Comparison of ENCODE assay signal across 23 cellular contexts in genomic region chr5:73007051-73007450, GRCh38.
"Had no signal": no experiment of that assay in that cellular context is flagged by ENCODE, and none has a peak within 500 bp of the region (broad histone marks: within the 10 kb centered on the region; RNA-seq: fewer than 3 reads in every experiment).

No MANE protein-coding gene starts in this region.

- H3K4me1 Mint-ChIP-seq: activated naive CD4-positive, alpha-beta T cell treated with anti-CD3 and anti-CD28 coated beads, Interleukin-2, amount 50 U/mL, for 24 hours; central memory CD8-positive, alpha-beta T cell had no signal

- H3K27ac Mint-ChIP-seq: activated CD8-positive, alpha-beta T cell treated with anti-CD3 and anti-CD28 coated beads, Interleukin-2, amount 10 ng/mL, durations not matched to agents 7 days and 5 days; activated naive CD4-positive, alpha-beta T cell treated with anti-CD3 and anti-CD28 coated beads, Interleukin-2, amount 50 U/mL, for 24 hours; activated T-helper 1 cell treated with anti-CD3 and anti-CD28 coated beads, Interleukin-12 subunit alpha, Interleukin-12 subunit beta, Interleukin-2, Interleukin-4 antibody, amounts not matched to agents 30 ng/mL and 10 ng/mL and 1 ng/mL, durations not matched to agents 14 hours and 24 hours and 36 hours; brain; T-helper 17 cell; WTC11 had no signal

- ATAC-seq: activated CD8-positive, alpha-beta T cell treated with anti-CD3 and anti-CD28 coated beads, Interleukin-2, amount 10 ng/mL, durations not matched to agents 7 days and 5 days; T-helper 17 cell; WTC11 had no signal

- H3K27me3 Mint-ChIP-seq: activated naive CD4-positive, alpha-beta T cell treated with anti-CD3 and anti-CD28 coated beads, Interleukin-2, amount 50 U/mL, for 24 hours; brain; central memory CD8-positive, alpha-beta T cell; T-helper 17 cell had no signal

- H3K9me3 Mint-ChIP-seq: activated naive CD4-positive, alpha-beta T cell treated with anti-CD3 and anti-CD28 coated beads, Interleukin-2, amount 50 U/mL, for 24 hours; activated T-helper 1 cell treated with anti-CD3 and anti-CD28 coated beads, Interleukin-12 subunit alpha, Interleukin-12 subunit beta, Interleukin-2, Interleukin-4 antibody, amounts not matched to agents 30 ng/mL and 10 ng/mL and 1 ng/mL, durations not matched to agents 14 hours and 24 hours and 36 hours; central memory CD8-positive, alpha-beta T cell; WTC11 had no signal

- H3K4me3 Mint-ChIP-seq: activated CD8-positive, alpha-beta T cell treated with anti-CD3 and anti-CD28 coated beads, Interleukin-2, amount 10 ng/mL, durations not matched to agents 7 days and 5 days; activated naive CD4-positive, alpha-beta T cell treated with anti-CD3 and anti-CD28 coated beads, Interleukin-2, amount 50 U/mL, for 24 hours; activated T-helper 1 cell treated with anti-CD3 and anti-CD28 coated beads, Interleukin-12 subunit alpha, Interleukin-12 subunit beta, Interleukin-2, Interleukin-4 antibody, amounts not matched to agents 30 ng/mL and 10 ng/mL and 1 ng/mL, durations not matched to agents 14 hours and 24 hours and 36 hours; brain; central memory CD8-positive, alpha-beta T cell; T-helper 17 cell; WTC11 had no signal

- H3K36me3 Mint-ChIP-seq: activated naive CD4-positive, alpha-beta T cell treated with anti-CD3 and anti-CD28 coated beads, Interleukin-2, amount 50 U/mL, for 24 hours; WTC11 had no signal

- DNase-seq: activated CD4-positive, alpha-beta T cell treated with anti-CD3 and anti-CD28 coated beads for 48 hours; activated CD4-positive, alpha-beta T cell treated with anti-CD3 and anti-CD28 coated beads, Interleukin-2, amount 50 U/mL, for 4 hours; activated CD4-positive, CD25-positive, alpha-beta regulatory T cell treated with anti-CD3 and anti-CD28 coated beads, Interleukin-2, amount 50 U/mL, for 72 hours; activated CD8-positive, alpha-beta memory T cell treated with anti-CD3 and anti-CD28 coated beads, Interleukin-2, amount 50 U/mL, for 48 hours; activated CD8-positive, alpha-beta T cell treated with anti-CD3 and anti-CD28 coated beads, Interleukin-2, amount 10 ng/mL, durations not matched to agents 7 days and 5 days; activated effector memory CD4-positive, alpha-beta T cell treated with Interleukin-2 at 50 U/mL for 16 hours; activated naive CD4-positive, alpha-beta T cell; activated T-cell treated with anti-CD3 and anti-CD28 coated beads, Interleukin-2, amount 50 U/mL, for 1 hour; aorta; Karpas-422; NCI-H1048; NCI-H146; NCI-H1930; NCI-H510A treated with DMSO at 0.1 percent for 48 hours; NCI-H69; SHP77; T-helper 17 cell; T-helper 9 cell had no signal
